Comparison of ENCODE assay signal across 9 cellular contexts in genomic region chr7:111056371-111056770, GRCh38. TPM values are rescaled to one million over a fixed set of nuclear protein-coding genes. Genes with fewer than 3 reads are reported as not detected.
"Had no signal": no experiment of that assay in that cellular context is flagged by ENCODE, and none has a peak within 500 bp of the region (broad histone marks: within the 10 kb centered on the region; RNA-seq: fewer than 3 reads in every experiment).

No MANE protein-coding gene starts in this region.

- H2AFZ ChIP-seq: GM23338 had no signal

- H3K4me2 ChIP-seq: GM23338, KMS-11 had no signal

- H3K27ac ChIP-seq: KMS-11 had no signal

- H3K9ac ChIP-seq: KMS-11 had no signal

- H3K4me3 ChIP-seq: GM23338 had no signal

- H3K27ac Mint-ChIP-seq: GM23338 had no signal

- FAIRE-seq: H1, H54, HTR-8/SVneo had no signal

- DNase-seq: H9, HCEC 1CT, KBM-7 had no signal

- ATAC-seq: GM23338 had no signal

- H3K4me3 Mint-ChIP-seq: GM23338, H9 had no signal

RNA-seq across cellular contexts. Expression of gene LRRN3, which starts 34.6 kb away (rescaled TPM):
- total RNA-seq: GM23338, HT-29 had no signal
